27 cellular contexts compared by ENCODE assay signal in the genomic region with DNA sequence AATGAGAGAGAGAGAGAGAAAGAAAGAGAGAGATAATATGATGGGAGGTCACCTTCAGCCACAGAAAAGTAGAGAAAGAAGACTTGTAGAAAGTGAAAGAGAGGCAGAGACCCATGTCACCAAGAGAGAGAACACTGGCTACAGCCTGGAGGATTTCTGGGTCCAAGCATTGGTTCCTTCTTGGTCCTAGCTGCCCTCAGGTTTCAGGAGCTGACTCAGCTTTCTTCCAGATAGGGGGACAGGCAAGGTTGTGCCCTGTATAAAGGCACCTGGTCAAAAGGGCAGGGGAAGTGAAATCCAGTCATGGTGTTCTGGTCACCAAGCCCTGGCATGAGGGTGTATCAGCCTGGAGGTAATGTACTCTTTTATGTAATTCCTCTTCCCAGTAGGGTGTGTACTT. TPM values are rescaled to one million over a fixed set of nuclear protein-coding genes. Genes with fewer than 3 reads are reported as not detected.
"Had no signal": no experiment of that assay in that cellular context is flagged by ENCODE, and none has a peak within 500 bp of the region (broad histone marks: within the 10 kb centered on the region; RNA-seq: fewer than 3 reads in every experiment).

No MANE protein-coding gene starts in this region.

- H3K9ac ChIP-seq: neural progenitor cell had no signal

- FAIRE-seq: islet of Langerhans had no signal

- H3K27ac ChIP-seq: dorsolateral prefrontal cortex, gastroesophageal sphincter, heart left ventricle, hepatocyte, left lung, neural progenitor cell, psoas muscle, skin epidermis, spleen, testis, tibial artery had no signal

- H3K36me3 ChIP-seq: gastroesophageal sphincter, heart left ventricle, left lung, neural progenitor cell, spleen, tibial artery had no signal

- H2AFZ ChIP-seq: hepatocyte, neural progenitor cell had no signal

- H3K4me3 ChIP-seq: dorsolateral prefrontal cortex, gastroesophageal sphincter, heart left ventricle, hepatocyte, left lung, neural progenitor cell, psoas muscle, skin epidermis, spleen, testis, tibial artery had no signal

- H3K27me3 ChIP-seq: gastroesophageal sphincter, hepatocyte, left lung, neural progenitor cell, testis, tibial artery had no signal

- H3K4me1 ChIP-seq: gastroesophageal sphincter, heart left ventricle, left lung, neural progenitor cell, psoas muscle, spleen, testis, tibial artery had no signal

- H3K9me3 ChIP-seq: gastroesophageal sphincter, left lung, psoas muscle, testis had no signal

- H3K79me2 ChIP-seq: hepatocyte had no signal

- ATAC-seq: esophagus mucosa; gastroesophageal sphincter; heart left ventricle; left cardiac atrium; left lung; naive thymus-derived CD4-positive, alpha-beta T cell; psoas muscle; right cardiac atrium; stimulated activated memory B cell treated with anti-CD40 and anti-IgM and Interleukin-4, amounts not matched to agents 10 μg/mL and 1 μg/mL and 100 μg/mL, for 72 hours; stimulated activated naive CD8-positive, alpha-beta T cell treated with anti-CD3 and anti-CD28 coated beads, Interleukin-15, Interleukin-2, amounts not matched to agents 100 U/mL and 50 U/mL, for 24 hours had no signal

- H3K4me2 ChIP-seq: hepatocyte, neural progenitor cell had no signal

- DNase-seq: dorsolateral prefrontal cortex; effector CD4-positive, alpha-beta T cell; foreskin fibroblast; heart left ventricle; left cardiac atrium; left lung; mesendoderm; midbrain; naive thymus-derived CD4-positive, alpha-beta T cell; posterior cingulate gyrus; psoas muscle; right cardiac atrium; spleen; stimulated activated CD4-positive, alpha-beta T cell treated with anti-CD3 and anti-CD28 coated beads, Interleukin-4, amount 100 ng/mL, for 4 hours; stimulated activated naive CD8-positive, alpha-beta T cell treated with anti-CD3 and anti-CD28 coated beads, Interleukin-15, Interleukin-2, amounts not matched to agents 100 U/mL and 50 U/mL, for 24 hours; substantia nigra; testis; tibial artery had no signal

RNA-seq across cellular contexts. Expression of a gene that starts 47.5 kb away (rescaled TPM):
- total RNA-seq: lung microvascular endothelial cell, osteocyte had no signal
- polyA plus RNA-seq: naive thymus-derived CD4-positive, alpha-beta T cell had no signal
